ENCODE assay signal across 18 cellular contexts in the genomic region with DNA sequence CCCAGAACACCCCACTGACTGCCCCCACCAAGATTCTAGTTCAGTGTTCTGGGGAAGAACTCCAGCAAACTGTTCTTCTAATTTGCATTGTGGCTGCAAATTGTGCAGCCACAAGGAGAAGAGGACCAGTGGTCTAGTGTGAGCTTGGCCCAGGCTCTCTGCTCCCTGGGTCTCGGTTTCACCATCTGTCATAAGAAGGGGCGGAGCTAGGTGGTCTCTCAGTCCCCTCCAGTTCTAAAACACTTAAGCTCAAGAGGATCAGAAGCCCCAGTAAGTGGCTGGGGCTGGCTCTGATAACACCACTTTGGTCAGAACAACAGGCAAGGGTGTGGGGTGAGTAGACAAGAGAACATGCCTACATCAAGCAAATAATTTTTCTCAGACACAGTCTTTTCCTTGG.
DNase-seq lines count a peak whose midpoint lies in the region; ATAC-seq and TF ChIP-seq lines count a peak whose summit lies in the region.
"Had no signal": no experiment of that assay in that cellular context is flagged by ENCODE, and none has a peak within 500 bp of the region (broad histone marks: within the 10 kb centered on the region; RNA-seq: fewer than 3 reads in every experiment).

No MANE protein-coding gene starts in this region.

- no peak overlapping the region for H2AFZ ChIP-seq in GM23338

- no peaks in the 10 kb centered on the region for H3K9me3 Mint-ChIP-seq in GM23338
- H3K9me3 Mint-ChIP-seq in activated CD8-positive, alpha-beta memory T cell treated with anti-CD3 and anti-CD28 coated beads, Interleukin-2, amount 10 ng/mL, durations not matched to agents 7 days and 5 days (ENCODE audit: low read depth), result no peaks in the 10 kb centered on the region
- H3K9me3 Mint-ChIP-seq: activated T-helper 17 cell treated with anti-CD3 and anti-CD28 coated beads, Interleukin-2, amount 50 U/mL, for 72 hours; stimulated activated memory B cell treated with anti-CD40 and anti-IgM and Interleukin-4, amounts not matched to agents 10 μg/mL and 1 μg/mL and 100 μg/mL, for 72 hours had no signal

- peaks cover 25% of the 10 kb centered on the region for H3K4me1 Mint-ChIP-seq in GM23338
- H3K4me1 Mint-ChIP-seq in activated CD8-positive, alpha-beta memory T cell treated with anti-CD3 and anti-CD28 coated beads, Interleukin-2, amount 10 ng/mL, durations not matched to agents 7 days and 5 days, result no peaks in the 10 kb centered on the region
- H3K4me1 Mint-ChIP-seq: activated T-helper 17 cell treated with anti-CD3 and anti-CD28 coated beads, Interleukin-2, amount 50 U/mL, for 72 hours had no signal

- no peak overlapping the region for H3K27ac ChIP-seq in BLaER1
- H3K27ac ChIP-seq in GM23338 (ENCODE audit: low read depth), result no peak overlapping the region
- H3K27ac ChIP-seq: HL-60, neutrophil, prostate gland, sigmoid colon, SJCRH30, upper lobe of right lung had no signal

- no peaks in the 10 kb centered on the region for H3F3A ChIP-seq in GM23338 (replicated peaks; ENCODE audit: low read depth)

- CTCF ChIA-PET in activated CD8-positive, alpha-beta memory T cell treated with anti-CD3 and anti-CD28 coated beads, Interleukin-2, amount 10 ng/mL, durations not matched to agents 7 days and 5 days (lab: Charles Lee), result interaction anchor here (0.8 to 1.8 kb wide), 6 partner anchors 11 to 194 kb away, joined by 3 to 13 read pairs (median 5); no protein-coding TSS in a partner anchor

- DNase-seq in NCI-H82 (lab: John Stamatoyannopoulos, UW) (peak; percentile 98), GM23338 (ENCODE audit: low spot score) (no peak), SHP77 treated with DMSO at 0.1 percent for 48 hours (lab: John Stamatoyannopoulos, UW) (no peak), hippocampal formation (lab: John Stamatoyannopoulos, UW) (no peak)
- no peak for DNase-seq in activated CD8-positive, alpha-beta memory T cell treated with anti-CD3 and anti-CD28 coated beads, Interleukin-2, amount 10 ng/mL, durations not matched to agents 7 days and 5 days
- DNase-seq: activated CD4-positive, alpha-beta T cell treated with anti-CD3 and anti-CD28 coated beads, Interleukin-2, amount 50 U/mL, for 4 hours; HCEC 1CT had no signal

- H3K9me2 ChIP-seq in GM23338 (ENCODE audit: insufficient read depth), result no peaks in the 10 kb centered on the region

- H3K36me3 ChIP-seq in BLaER1 (no peaks in the 10 kb centered on the region), GM23338 (ENCODE audit: insufficient read depth) (no peaks in the 10 kb centered on the region)
- H3K36me3 ChIP-seq: neutrophil, prostate gland, sigmoid colon, SJCRH30, upper lobe of right lung had no signal

- H3K27me3 ChIP-seq in BLaER1, result no peaks in the 10 kb centered on the region
- H3K27me3 ChIP-seq in GM23338 (ENCODE audit: insufficient read depth), result no peaks in the 10 kb centered on the region
- H3K27me3 ChIP-seq: neutrophil, sigmoid colon, upper lobe of right lung had no signal

- no peaks in the 10 kb centered on the region for H3K9me3 ChIP-seq in BLaER1
- H3K9me3 ChIP-seq: neutrophil, prostate gland, sigmoid colon, SJCRH30, upper lobe of right lung had no signal

- H3K27ac Mint-ChIP-seq in GM23338, result no peak overlapping the region
- H3K27ac Mint-ChIP-seq in activated CD8-positive, alpha-beta memory T cell treated with anti-CD3 and anti-CD28 coated beads, Interleukin-2, amount 10 ng/mL, durations not matched to agents 7 days and 5 days, result no peak overlapping the region
- H3K27ac Mint-ChIP-seq: activated T-helper 17 cell treated with anti-CD3 and anti-CD28 coated beads, Interleukin-2, amount 50 U/mL, for 72 hours had no signal

- H3K4me2 ChIP-seq in BLaER1, result peak overlapping the region; percentile 79
- H3K4me2 ChIP-seq in GM23338, result no peak overlapping the region

- H3K4me3 Mint-ChIP-seq in GM23338, result no peak overlapping the region
- no peak overlapping the region for H3K4me3 Mint-ChIP-seq in activated CD8-positive, alpha-beta memory T cell treated with anti-CD3 and anti-CD28 coated beads, Interleukin-2, amount 10 ng/mL, durations not matched to agents 7 days and 5 days
- H3K4me3 Mint-ChIP-seq: activated T-helper 17 cell treated with anti-CD3 and anti-CD28 coated beads, Interleukin-2, amount 50 U/mL, for 72 hours had no signal

- ATAC-seq in GM18907 (IDR thresholded peaks at IDR 0.05; ENCODE audit: unreplicated experiment) (peak; percentile 50), HG02798 (IDR thresholded peaks at IDR 0.05; ENCODE audit: poor library complexity, unreplicated experiment) (peak; percentile 44), GM23338 (no peak)
- no peak for ATAC-seq in activated CD8-positive, alpha-beta memory T cell treated with anti-CD3 and anti-CD28 coated beads, Interleukin-2, amount 10 ng/mL, durations not matched to agents 7 days and 5 days
- ATAC-seq: activated T-helper 17 cell treated with anti-CD3 and anti-CD28 coated beads, Interleukin-2, amount 50 U/mL, for 72 hours had no signal

- H3K4me1 ChIP-seq in BLaER1 (peaks cover 68% of the 10 kb centered on the region), GM23338 (ENCODE audit: insufficient read depth) (peaks cover 9% of the 10 kb centered on the region; the same call in 1 of the 2 replicates)
- H3K4me1 ChIP-seq: prostate gland, SJCRH30, upper lobe of right lung had no signal

- H3K27me3 Mint-ChIP-seq in GM23338 (ENCODE audit: insufficient read depth, low read depth, poor library complexity), result no peaks in the 10 kb centered on the region
- peaks cover 5% of the 10 kb centered on the region for H3K27me3 Mint-ChIP-seq in activated CD8-positive, alpha-beta memory T cell treated with anti-CD3 and anti-CD28 coated beads, Interleukin-2, amount 10 ng/mL, durations not matched to agents 7 days and 5 days

- H3K9ac ChIP-seq in BLaER1, result no peak overlapping the region

- no peaks in the 10 kb centered on the region for H3K79me2 ChIP-seq in GM23338 (replicated peaks; ENCODE audit: insufficient read depth)

- no peaks in the 10 kb centered on the region for H3K36me3 Mint-ChIP-seq in GM23338 (ENCODE audit: low read depth)
- H3K36me3 Mint-ChIP-seq in activated CD8-positive, alpha-beta memory T cell treated with anti-CD3 and anti-CD28 coated beads, Interleukin-2, amount 10 ng/mL, durations not matched to agents 7 days and 5 days, result no peaks in the 10 kb centered on the region
- H3K36me3 Mint-ChIP-seq: stimulated activated memory B cell treated with anti-CD40 and anti-IgM and Interleukin-4, amounts not matched to agents 10 μg/mL and 1 μg/mL and 100 μg/mL, for 72 hours had no signal

- H4K20me1 ChIP-seq in BLaER1 (no peaks in the 10 kb centered on the region), GM23338 (replicated peaks; ENCODE audit: insufficient read depth) (no peaks in the 10 kb centered on the region)

- no peak for TF ChIP-seq CTCF in GM23338 (conservative IDR thresholded peaks at IDR 0.05; ENCODE audit: low read depth in 2 of 2)

- H3K4me3 ChIP-seq in BLaER1, result no peak overlapping the region
- no peak overlapping the region for H3K4me3 ChIP-seq in GM23338
- H3K4me3 ChIP-seq: prostate gland, sigmoid colon, SJCRH30, upper lobe of right lung had no signal

TF ChIP-seq in GM23338, 12 proteins besides CTCF, POLR2A, EP300 and RAD21 (continues in another document):
- TF ChIP-seq CREB1 (CRISPR knock-in tag; IDR thresholded peaks at IDR 0.05; ENCODE audit: low read depth) (no peak), JUNB (IDR thresholded peaks at IDR 0.05; ENCODE audit: unreplicated experiment) (no peak)

Comparison
In these comparisons a context has a peak if more than half of its experiments do, and no peak if none do; other contexts are left out.
1. ATAC-seq: peak in GM18907 (single experiment) and HG02798 (single experiment); none in GM23338 (single experiment) and activated CD8-positive, alpha-beta memory T cell treated with anti-CD3 and anti-CD28 coated beads, Interleukin-2, amount 10 ng/mL, durations not matched to agents 7 days and 5 days (single experiment).